In the genomic region with DNA sequence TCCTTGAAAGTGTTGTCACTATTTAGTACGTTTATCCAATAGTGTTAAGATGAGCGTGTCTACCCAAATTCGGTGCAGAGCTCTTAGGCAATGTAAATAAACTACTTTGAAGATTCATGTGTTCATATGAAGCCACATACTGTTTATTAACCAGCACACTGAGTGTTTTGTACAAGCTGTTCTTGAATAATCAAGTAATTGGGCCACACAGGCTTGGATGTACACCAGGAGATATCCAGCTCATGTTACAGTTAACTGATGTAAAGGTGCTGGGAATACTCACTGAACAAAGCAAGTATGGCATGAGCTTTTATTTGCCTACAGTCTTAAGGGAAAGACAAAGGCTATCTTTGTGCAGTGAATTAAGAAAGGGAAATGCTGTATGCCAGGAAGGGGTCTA, we compare ENCODE assay signal across 8 cellular contexts. TPM values are rescaled to one million over a fixed set of nuclear protein-coding genes. Genes with fewer than 3 reads are reported as not detected.
DNase-seq lines count a peak whose midpoint lies in the region; ATAC-seq and TF ChIP-seq lines count a peak whose summit lies in the region.

No MANE protein-coding gene starts in this region.

- CTCF ChIA-PET in mammary epithelial cell (lab: Charles Lee; ENCODE audit: low non-redundant PET), result no interaction called here

- H2AFZ ChIP-seq in mammary epithelial cell (ENCODE audit: low read depth, low read length), result peak overlapping the region; percentile 95

- H3K4me1 ChIP-seq in CD4-positive, CD25-positive, alpha-beta regulatory T cell (ENCODE audit: control insufficient read depth, insufficient read depth, low read length, poor library complexity, severe bottlenecking), result peaks cover 40% of the 10 kb centered on the region
- H3K4me1 ChIP-seq in mammary epithelial cell (ENCODE audit: insufficient read depth, low read length), result peaks cover 8% of the 10 kb centered on the region

- H3K4me1 Mint-ChIP-seq in CD4-positive, CD25-positive, alpha-beta regulatory T cell, result peaks cover 12 to 29% (median 18%) of the 10 kb centered on the region in 4 donors

- no peak overlapping the region for H3K9ac ChIP-seq in mammary epithelial cell (ENCODE audit: insufficient read depth, low read length)

- peaks cover 26% of the 10 kb centered on the region for H3K27me3 Mint-ChIP-seq in CD4-positive, CD25-positive, alpha-beta regulatory T cell

- ATAC-seq in CD4-positive, CD25-positive, alpha-beta regulatory T cell (ENCODE audit: low read depth in 2 of 2), result no peak
- ATAC-seq in HG03280 (IDR thresholded peaks at IDR 0.05; ENCODE audit: unreplicated experiment), result no peak

- peak overlapping the region; percentile 61 for H3K4me2 ChIP-seq in mammary epithelial cell (ENCODE audit: insufficient read depth, low read depth, low read length)

- in situ Hi-C loops in mammary epithelial cell (cut with MboI; ENCODE audit: low sequenced_read_pairs in 2 of 2), result loop anchor here (25.0 kb wide), 4 partner anchors 387 to 1012 kb away; no protein-coding TSS in a partner anchor

- H3K4me3 Mint-ChIP-seq in CD4-positive, CD25-positive, alpha-beta regulatory T cell, result peak overlapping the region in 2 of 4 donors; percentile 97 to 98

- peaks cover 8% of the 10 kb centered on the region for H3K36me3 Mint-ChIP-seq in CD4-positive, CD25-positive, alpha-beta regulatory T cell

- H3K9me3 ChIP-seq in CD4-positive, CD25-positive, alpha-beta regulatory T cell (ENCODE audit: control insufficient read depth in 2 of 2, low read length in 2 of 2), result no peaks in the 10 kb centered on the region
- H3K9me3 ChIP-seq in MG63 (no peaks in the 10 kb centered on the region), mammary epithelial cell (replicated peaks; ENCODE audit: insufficient read depth, low read length) (no peaks in the 10 kb centered on the region)

- BruUV-seq in mammary epithelial cell (replicated peaks; lab: Mats Ljungman, UMichigan), result no TSS peak

- no peak for DNase-seq in CD4-positive, CD25-positive, alpha-beta regulatory T cell
- no peak for DNase-seq in MG63
- no peak for DNase-seq in mammary epithelial cell
- peak; percentile 10 for DNase-seq in myocyte (ENCODE audit: low read depth)
- no peak for DNase-seq in head of caudate nucleus
- DNase-seq in activated effector memory CD4-positive, alpha-beta T cell treated with anti-CD3 and anti-CD28 coated beads, Interleukin-2, amount 50 U/mL, for 16 hours, result no peak
- DNase-seq in cerebellar nuclear complex (lab: John Stamatoyannopoulos, UW), result no peak

- H3K4me3 ChIP-seq in CD4-positive, CD25-positive, alpha-beta regulatory T cell (ENCODE audit: low read depth, low read length), result peak overlapping the region; percentile 94
- H3K4me3 ChIP-seq in MG63 (peak overlapping the region; percentile 94), mammary epithelial cell (replicated peaks in 1 of 3; ENCODE audit: insufficient read depth in 1 of 3, low read depth in 2 of 3, low read length in 3 of 3) (peak overlapping the region in 2 of 3 experiments; percentile 91 to 98)

- H3K79me2 ChIP-seq in mammary epithelial cell (ENCODE audit: insufficient read depth, low read length), result peaks cover 45% of the 10 kb centered on the region

- no peaks in the 10 kb centered on the region for H4K20me1 ChIP-seq in mammary epithelial cell (ENCODE audit: insufficient read depth, low read length)

- intact Hi-C loops in mammary epithelial cell (cut with micrococcal nuclease) (no loop called here), head of caudate nucleus (cut with DNase I) (loop anchor here (10.0 kb wide), 1 partner anchor 1550 kb away; the partner anchor contains the start of gene GMPS)

- WGBS in mammary epithelial cell (ENCODE audit: low coverage, missing lambda C conversion rate), result 7% methylated on average over 3 of the region's 3 CpGs

- H3K36me3 ChIP-seq in CD4-positive, CD25-positive, alpha-beta regulatory T cell (ENCODE audit: control insufficient read depth, insufficient read depth, low read length), result no peaks in the 10 kb centered on the region
- peaks cover 27% of the 10 kb centered on the region for H3K36me3 ChIP-seq in MG63
- peaks cover 3% of the 10 kb centered on the region for H3K36me3 ChIP-seq in mammary epithelial cell (ENCODE audit: insufficient read depth, low read length)

- dilution Hi-C loops in mammary epithelial cell (cut with HindIII; ENCODE audit: low sequenced_read_pairs), result no loop called here

- H3K27me3 ChIP-seq in CD4-positive, CD25-positive, alpha-beta regulatory T cell (ENCODE audit: control insufficient read depth, insufficient read depth, low read length), result no peaks in the 10 kb centered on the region
- H3K27me3 ChIP-seq in MG63 (no peaks in the 10 kb centered on the region), mammary epithelial cell (ENCODE audit: insufficient read depth, low read length) (no peaks in the 10 kb centered on the region)

- no peak for TF ChIP-seq CTCF in mammary epithelial cell (conservative IDR thresholded peaks at IDR 0.05 in 1 of 2, IDR thresholded peaks at IDR 0.05 in 1 of 2; ENCODE audit: extremely low read depth in 1 of 2, insufficient read depth in 1 of 2, low read depth in 1 of 2, low read length in 2 of 2)

- H3K9me3 Mint-ChIP-seq in CD4-positive, CD25-positive, alpha-beta regulatory T cell, result no peaks in the 10 kb centered on the region

- H3K27ac ChIP-seq in CD4-positive, CD25-positive, alpha-beta regulatory T cell (ENCODE audit: insufficient read depth, low read length, poor library complexity, severe bottlenecking), result peak overlapping the region; percentile 99
- peak overlapping the region; percentile 89 for H3K27ac ChIP-seq in mammary epithelial cell (ENCODE audit: insufficient read depth, low read depth, low read length)

- H3K27ac Mint-ChIP-seq in CD4-positive, CD25-positive, alpha-beta regulatory T cell, result peak overlapping the region in 2 of 3 donors; percentile 98 to 99

RNA-seq across cellular contexts. Expression of gene DHX36, which starts 0.6 kb away (rescaled TPM):
- 121 TPM for total RNA-seq in CD4-positive, CD25-positive, alpha-beta regulatory T cell
- 10 to 100 TPM; 11.6 to 22.6 (median 15.9) TPM for polyA plus RNA-seq in CD4-positive, CD25-positive, alpha-beta regulatory T cell
- total RNA-seq in MG63 (2014; rRNA removed; shearing (Covaris generic); ENCODE audit: low replicate concordance), result 24.2 and 30.8 TPM in 2 replicates
- total RNA-seq in mammary epithelial cell (10 to 100 TPM; 50.8 to 63.1 TPM), myocyte (43.5 and 54.5 TPM in 2 replicates)
- 34.0 TPM for polyA plus RNA-seq in mammary epithelial cell
- 59.7 TPM for polyA minus RNA-seq in mammary epithelial cell
- 19.9 TPM for polyA plus RNA-seq in myocyte (2012)
